ENCODE assay signal across 15 cellular contexts in genomic region chr2:199469514-199470360, GRCh38. TPM values are rescaled to one million over a fixed set of nuclear protein-coding genes. Genes with fewer than 3 reads are reported as not detected.
A peak's percentile ranks its signal among the peaks of the same experiment; 100 is the strongest.
DNase-seq lines count a peak whose midpoint lies in the region; ATAC-seq, FAIRE-seq and TF ChIP-seq lines count a peak whose summit lies in the region.
"Had no signal": no experiment of that assay in that cellular context is flagged by ENCODE, and none has a peak within 500 bp of the region (broad histone marks: within the 10 kb centered on the region; RNA-seq: fewer than 3 reads in every experiment).

No MANE protein-coding gene starts in this region.

- no peak overlapping the region for H3K27ac Mint-ChIP-seq in nephron
- H3K27ac Mint-ChIP-seq: activated CD8-positive, alpha-beta T cell treated with anti-CD3 and anti-CD28 coated beads for 36 hours; activated naive CD4-positive, alpha-beta T cell treated with anti-CD3 and anti-CD28 coated beads, Interleukin-2, amount 50 U/mL, for 72 hours; stimulated activated memory B cell treated with anti-CD40 and anti-IgM and Interleukin-4, amounts not matched to agents 10 μg/mL and 1 μg/mL and 100 μg/mL, for 72 hours had no signal

- 4% methylated on average over 25 of the region's 30 CpGs; no CpG with 5 or more reads in 1 of the 2 experiments for WGBS in H1 (ENCODE audit: extremely low coverage in 1 of 2, insufficient coverage in 1 of 2, insufficient read length in 1 of 2, insufficient replicate concordance in 2 of 2, low coverage in 1 of 2, low lambda C conversion rate in 2 of 2, missing lambda C conversion rate in 1 of 2), 2 experiments

- H3K4me1 ChIP-seq in H1 (replicated peaks in 1 of 4; ENCODE audit: control insufficient read depth in 3 of 4, insufficient read depth in 4 of 4, low read length in 3 of 4): peaks cover 8 to 36% (median 18%) of the 10 kb centered on the region in 4 experiments
- H3K4me1 ChIP-seq in Peyer's patch: peaks cover 0 to 11% (median 0%) of the 10 kb centered on the region in 4 donors

- peaks cover 99% of the 10 kb centered on the region for H3K27me3 Mint-ChIP-seq in nephron (ENCODE audit: low read depth)

- H2BK15ac ChIP-seq in H1 (ENCODE audit: low read length): no peak overlapping the region

- TF ChIP-seq CTCF in H1 (IDR thresholded peaks at IDR 0.05; ENCODE audit: control extremely low read depth in 1 of 3, insufficient read depth in 1 of 3, low read depth in 1 of 3, low read length in 3 of 3) (no peak), nephron (IDR thresholded peaks at IDR 0.05; ENCODE audit: unreplicated experiment in 3 of 3) (no peak), Peyer's patch (IDR thresholded peaks at IDR 0.05) (no peak)

- H3K4ac ChIP-seq in H1 (replicated peaks; ENCODE audit: insufficient read length, low read depth, low read length): no peak overlapping the region

- no peak overlapping the region for H3K23ac ChIP-seq in H1 (ENCODE audit: insufficient read length)

- ATAC-seq in GM18907 (IDR thresholded peaks at IDR 0.05; ENCODE audit: unreplicated experiment): no peak
- ATAC-seq in HG03457 (IDR thresholded peaks at IDR 0.05; ENCODE audit: unreplicated experiment): no peak
- ATAC-seq: HCT116; stimulated activated memory B cell treated with anti-CD40 and anti-IgM and Interleukin-4, amounts not matched to agents 10 μg/mL and 1 μg/mL and 100 μg/mL, for 72 hours had no signal

- no peak overlapping the region for H2AK5ac ChIP-seq in H1 (ENCODE audit: low read depth, low read length)

- TF ChIP-seq POLR2A in H1 (IDR thresholded peaks at IDR 0.05; ENCODE audit: control extremely low read depth in 1 of 2, low read depth in 2 of 2, low read length in 2 of 2) (no peak), Peyer's patch (IDR thresholded peaks at IDR 0.05) (no peak)

- peaks cover 59 to 79% (median 73%) of the 10 kb centered on the region in 4 experiments for H3K27me3 ChIP-seq in H1 (replicated peaks in 1 of 4; ENCODE audit: control insufficient read depth in 3 of 4, extremely low read depth in 1 of 4, insufficient read depth in 3 of 4, low read length in 3 of 4)
- peaks cover 0 to 11% of the 10 kb centered on the region in 2 donors for H3K27me3 ChIP-seq in Peyer's patch

- POLR2A ChIA-PET in H1 (lab: Charles Lee; ENCODE audit: partially characterized antibody): interaction anchor here (0.6 to 5.9 kb wide), 3 partner anchors 11 to 37 kb away, joined by 3 to 32 read pairs (median 3); partner anchors contain the start of gene SATB2

- no peak for TF ChIP-seq EP300 in H1 (IDR thresholded peaks at IDR 0.05; ENCODE audit: borderline replicate concordance in 1 of 2, low read depth in 2 of 2, low read length in 2 of 2)

- H3K4me1 Mint-ChIP-seq in nephron: peaks cover 28% of the 10 kb centered on the region

- no peak overlapping the region for H2BK120ac ChIP-seq in H1 (replicated peaks; ENCODE audit: low read depth, low read length)

- H2BK5ac ChIP-seq in H1 (ENCODE audit: low read depth, low read length): no peak overlapping the region

- no peak overlapping the region for H3K14ac ChIP-seq in H1 (ENCODE audit: insufficient read length)

- H3K4me3 ChIP-seq in H1 (ENCODE audit: extremely low read depth in 1 of 4, insufficient read depth in 2 of 4, low read depth in 3 of 4, low read length in 4 of 4) (peak overlapping the region; percentile 21 to 60 (median 36); a peak in 5 of 8 replicates), Peyer's patch (no peak overlapping the region)

- no peak overlapping the region for H2BK20ac ChIP-seq in H1 (ENCODE audit: low read length)

- FAIRE-seq in H1 (lab: Jason Lieb, UNC): peak; percentile 48

- H4K5ac ChIP-seq in H1 (ENCODE audit: insufficient read length, low read depth, low read length): no peak overlapping the region

- DNase-seq in stimulated activated CD4-positive, alpha-beta T cell treated with anti-CD3 and anti-CD28 coated beads, Interleukin-15, amount 100 ng/mL, for 24 hours: peak; percentile 8
- DNase-seq in stimulated activated CD4-positive, alpha-beta T cell treated with anti-CD3 and anti-CD28 coated beads, Interleukin-4, amount 100 ng/mL, for 4 hours: no peak
- DNase-seq in H1 (ENCODE audit: low read depth in 1 of 2, low spot score in 2 of 2) (peak in 1 of 2 experiments; percentile 54), Peyer's patch (no peak), middle frontal gyrus (ENCODE audit: extremely low spot score, low spot score) (no peak)
- DNase-seq: head of caudate nucleus, NCI-H187, NCI-H510A had no signal

- no peak overlapping the region for H3K9ac ChIP-seq in H1 (replicated peaks in 1 of 4; ENCODE audit: extremely low read depth in 1 of 4, low read depth in 3 of 4, low read length in 3 of 4)

- H3K4me3 Mint-ChIP-seq in nephron: peak overlapping the region; percentile 11 to 70 (median 67)
- H3K4me3 Mint-ChIP-seq: stimulated activated memory B cell treated with anti-CD40 and anti-IgM and Interleukin-4, amounts not matched to agents 10 μg/mL and 1 μg/mL and 100 μg/mL, for 72 hours had no signal

- H3K9me3 Mint-ChIP-seq in nephron: no peaks in the 10 kb centered on the region

- H3K36me3 ChIP-seq in H1 (ENCODE audit: control insufficient read depth in 2 of 4, insufficient read depth in 4 of 4, low read length in 3 of 4): peaks cover 0 to under 1% (median 0%) of the 10 kb centered on the region in 4 experiments; a peak in 1 of 8 replicates
- no peaks in the 10 kb centered on the region for H3K36me3 ChIP-seq in Peyer's patch

- H3K9me3 ChIP-seq in H1 (ENCODE audit: insufficient read depth in 2 of 2, low read depth in 1 of 2, low read length in 1 of 2) (no peaks in the 10 kb centered on the region), Peyer's patch (no peaks in the 10 kb centered on the region)

- H3K27ac ChIP-seq in H1 (ENCODE audit: low read depth, low read length) (no peak overlapping the region), Peyer's patch (no peak overlapping the region)

- no peak overlapping the region for H3K18ac ChIP-seq in H1 (ENCODE audit: extremely low read depth, low read length)

- no peaks in the 10 kb centered on the region for H3K36me3 Mint-ChIP-seq in nephron (ENCODE audit: low read depth)

- no peak overlapping the region for H3K56ac ChIP-seq in H1 (replicated peaks; ENCODE audit: insufficient read length, low read depth, low read length)

- H4K8ac ChIP-seq in H1 (ENCODE audit: extremely low read depth, insufficient read depth, low read length): no peak overlapping the region; the same call in 1 of the 2 replicates

- peaks cover 4 to 5% of the 10 kb centered on the region in 2 experiments for H4K20me1 ChIP-seq in H1 (replicated peaks in 1 of 2; ENCODE audit: control insufficient read depth in 1 of 2, insufficient read depth in 2 of 2, low read length in 2 of 2)

- H3K4me2 ChIP-seq in H1 (ENCODE audit: insufficient read depth in 1 of 2, low read depth in 2 of 2, low read length in 2 of 2): peak overlapping the region; percentile 87 to 92

- H3K79me1 ChIP-seq in H1 (ENCODE audit: low read depth, low read length): no peaks in the 10 kb centered on the region

- no peaks in the 10 kb centered on the region for H3K79me2 ChIP-seq in H1 (ENCODE audit: control insufficient read depth in 1 of 2, insufficient read depth in 2 of 2, low read length in 2 of 2)

- H2AFZ ChIP-seq in H1 (ENCODE audit: low read length): no peak overlapping the region

- CTCF ChIA-PET in H1 (lab: Charles Lee; ENCODE audit: partially characterized antibody): interaction anchor here (0.6 to 12.1 kb wide), 22 partner anchors 11 to 1155 kb away, joined by 3 to 298 read pairs (median 4); no protein-coding TSS in a partner anchor

- no peak overlapping the region for H4K91ac ChIP-seq in H1 (replicated peaks; ENCODE audit: insufficient read length, low read length)

- H2BK12ac ChIP-seq in H1 (ENCODE audit: low read depth, low read length): no peak overlapping the region

- no peak for TF ChIP-seq RAD21 in H1 (IDR thresholded peaks at IDR 0.05 in 1 of 2, conservative IDR thresholded peaks at IDR 0.05 in 1 of 2; ENCODE audit: low read depth in 2 of 2, low read length in 2 of 2)

- H3K23me2 ChIP-seq in H1 (ENCODE audit: low read depth, low read length): peaks cover 15% of the 10 kb centered on the region; the same call in 1 of the 2 replicates

TF ChIP-seq in H1, 55 proteins besides CTCF, POLR2A, EP300 and RAD21:
- TF ChIP-seq JUN (IDR thresholded peaks at IDR 0.05; ENCODE audit: low read depth, low read length) (no peak), BCL11A (IDR thresholded peaks at IDR 0.05; ENCODE audit: low read depth in 2 of 2, low read length in 2 of 2) (no peak), RNF2 (IDR thresholded peaks at IDR 0.05; ENCODE audit: borderline replicate concordance, low read depth, low read length, missing control alignments, poor library complexity, severe bottlenecking) (peak; percentile 58), CREB1 (IDR thresholded peaks at IDR 0.05) (no peak), CBX8 (IDR thresholded peaks at IDR 0.05; ENCODE audit: borderline replicate concordance, low read depth, low read length) (0 out of 2 replicates have a peak, but pooled peaks have one; percentile 5), YY1 (IDR thresholded peaks at IDR 0.05; ENCODE audit: low read depth, low read length) (no peak), CTBP2 (IDR thresholded peaks at IDR 0.05; ENCODE audit: borderline replicate concordance, insufficient read depth, insufficient read length, low read length) (no peak), EGR1 (IDR thresholded peaks at IDR 0.05; ENCODE audit: borderline replicate concordance, low read depth, low read length) (0 out of 2 replicates have a peak, but pooled peaks have one; percentile 9), EZH2 (IDR thresholded peaks at IDR 0.05; ENCODE audit: low read depth, low read length, severe bottlenecking) (peak; percentile 88)

RNA-seq across cellular contexts. Expression of gene SATB2, which starts 12.0 kb away (rescaled TPM):
- total RNA-seq in H1 (2021; fragmentation: NEBNext Ultra II Directional; extraction: Animal tissue kit (Norgen Biotek cat#: 25700)): 5.1 and 5.7 TPM in 2 replicates
- polyA plus RNA-seq in H1 (2011; rRNA removed): 1.3 and 1.4 TPM in 2 replicates
- polyA plus RNA-seq in H1 (2011; cell fraction: cytosol; rRNA removed): 1.6 TPM
- polyA plus RNA-seq in H1 (2011; cell fraction: nucleus; rRNA removed): 4.4 TPM
- polyA plus RNA-seq in H1 (2012, experiment 1 of 2): 1.4 to 3.3 TPM (median 2.1 TPM) in 4 replicates
- polyA plus RNA-seq in H1 (2012, experiment 2 of 2): 0.41 TPM
- 2.7 TPM for polyA plus RNA-seq in H1 (2013, experiment 1 of 2)
- polyA plus RNA-seq in H1 (2013, experiment 2 of 2): 2.7 TPM
- 4.3 and 6.1 TPM in 2 replicates for polyA minus RNA-seq in H1 (2011; rRNA and poly(A)+ RNA removed)
- 2.6 TPM for polyA minus RNA-seq in H1 (2011; cell fraction: cytosol; rRNA and poly(A)+ RNA removed)
- 12.3 TPM for polyA minus RNA-seq in H1 (2011; cell fraction: nucleus; rRNA and poly(A)+ RNA removed)
- total RNA-seq in Peyer's patch: 100 to 1,000 TPM in 1 of 4 donors, 10 to 100 TPM in 3; 62.0 to 104 (median 91.1) TPM

Comparison
In these comparisons a context has a peak if more than half of its experiments do, and no peak if none do; other contexts are left out.
1. H3K4me3 ChIP-seq: peak in H1 (4 of 4); none in Peyer's patch (0 of 4).